In genomic region chrX:73562986-73563739, GRCh38 we compare ENCODE assay signal across 8 cellular contexts. TPM values are rescaled to one million over a fixed set of nuclear protein-coding genes. Genes with fewer than 3 reads are reported as not detected.
DNase-seq lines count a peak whose midpoint lies in the region; ATAC-seq, FAIRE-seq and TF ChIP-seq lines count a peak whose summit lies in the region.

TSS of gene CHIC1 (plus strand) at chrX:73563197. CDS start at chrX:73563285, 88 bp downstream.

- intact Hi-C loops in Right ventricle myocardium inferior (cut with DNase I) (no loop called here), pancreas (cut with DNase I) (no loop called here)

- H3K36me3 ChIP-seq in KOPT-K1 (ENCODE audit: insufficient read depth, low read length), result peaks cover 3% of the 10 kb centered on the region; the same call in 1 of the 2 replicates
- no peaks in the 10 kb centered on the region for H3K36me3 ChIP-seq in pancreas
- no peaks in the 10 kb centered on the region for H3K36me3 ChIP-seq in thymus (ENCODE audit: control insufficient read depth, insufficient read depth)

- ATAC-seq in GM21619 (IDR thresholded peaks at IDR 0.05; ENCODE audit: unreplicated experiment) (peak; percentile 65), Right ventricle myocardium inferior (peak; percentile 92), pancreas (peak; percentile 84 to 92 (median 89))

- no peak for TF ChIP-seq CTCF in pancreas (IDR thresholded peaks at IDR 0.05)

- no peaks in the 10 kb centered on the region for H3K9me3 Mint-ChIP-seq in activated naive CD8-positive, alpha-beta T cell (ENCODE audit: low read depth)

- H3K27ac ChIP-seq in KOPT-K1 (ENCODE audit: low read depth, low read length, poor library complexity, severe bottlenecking) (peak within 1 kb of the TSS; percentile 66), pancreas (peak within 1 kb of the TSS in 3 of 4 donors; percentile 7 to 61 (median 37)), thymus (ENCODE audit: low read depth) (peak within 1 kb of the TSS; percentile 89)

- peak within 1 kb of the TSS; percentile 29 to 55 (median 40) for H3K4me3 ChIP-seq in pancreas
- peak within 1 kb of the TSS; percentile 65 for H3K4me3 ChIP-seq in thymus (ENCODE audit: low read length)

- DNase-seq in DMS153 (lab: John Stamatoyannopoulos, UW) (peak; percentile 56), SK-N-DZ (ENCODE audit: low spot score) (peak; percentile 84), Right ventricle myocardium inferior (ENCODE audit: missing footprints) (peak; percentile 83), pancreas (peak; percentile 49 to 76 (median 62))

- peaks cover 34% of the 10 kb centered on the region for H3K4me1 Mint-ChIP-seq in activated naive CD8-positive, alpha-beta T cell (ENCODE audit: low read depth)

- peak within 1 kb of the TSS; percentile 100 for H3K27ac Mint-ChIP-seq in activated naive CD8-positive, alpha-beta T cell

- H3K27me3 ChIP-seq in pancreas (no peaks in the 10 kb centered on the region), thymus (ENCODE audit: control insufficient read depth, insufficient read depth) (no peaks in the 10 kb centered on the region)

- H3K4me1 ChIP-seq in pancreas (peaks cover 0 to 3% (median 0%) of the 10 kb centered on the region in 3 donors), thymus (ENCODE audit: control insufficient read depth, insufficient read depth, low read length) (no peaks in the 10 kb centered on the region)

- no peaks in the 10 kb centered on the region for H3K36me3 Mint-ChIP-seq in activated naive CD8-positive, alpha-beta T cell

- 0 to 20% methylated on average over 45 to 51 of the region's 51 CpGs for WGBS in pancreas, 2 donors
- under 1% methylated on average over 51 of the region's 51 CpGs for WGBS in thymus

- H3K9me3 ChIP-seq in KOPT-K1 (ENCODE audit: insufficient read depth, low read length, poor library complexity, severe bottlenecking), result no peaks in the 10 kb centered on the region
- no peaks in the 10 kb centered on the region for H3K9me3 ChIP-seq in pancreas
- no peaks in the 10 kb centered on the region for H3K9me3 ChIP-seq in thymus (ENCODE audit: control insufficient read depth)

- H3K27me3 Mint-ChIP-seq in activated naive CD8-positive, alpha-beta T cell, result no peaks in the 10 kb centered on the region

- peak within 1 kb of the TSS; percentile 98 for H3K4me3 Mint-ChIP-seq in activated naive CD8-positive, alpha-beta T cell

- no peak for FAIRE-seq in pancreas (lab: Jason Lieb, UNC)

RNA-seq across cellular contexts. Expression of gene CHIC1, which starts in this region (rescaled TPM):
- 2.7 and 2.9 TPM in 2 replicates for polyA plus RNA-seq in SK-N-DZ (2014; cell fraction: cytosol; rRNA removed)
- 6.4 and 7.2 TPM in 2 replicates for polyA plus RNA-seq in SK-N-DZ (2014; cell fraction: nucleus; rRNA removed)
- total RNA-seq in Right ventricle myocardium inferior (10.4 TPM), pancreas (1 to 10 TPM; 2.1 to 4.3 (median 3.1) TPM)
- polyA plus RNA-seq in pancreas (1 to 10 TPM; 1.7 to 3.6 TPM), thymus (3.7 TPM)

Comparison
In these comparisons a context has a peak if more than half of its experiments do, and no peak if none do; other contexts are left out.
1. Peak in every context shown above with its lines: DNase-seq, ATAC-seq, H3K4me3 ChIP-seq and H3K27ac ChIP-seq.
2. H3K27ac ChIP-seq: peak in every context shown above with its lines; median percentile 89 in thymus; 66 in KOPT-K1; 37 in pancreas.